In genomic region chrX:103849558-103849957, GRCh38 we compare ENCODE assay signal across 10 cellular contexts.
"Had no signal": no experiment of that assay in that cellular context is flagged by ENCODE, and none has a peak within 500 bp of the region (broad histone marks: within the 10 kb centered on the region; RNA-seq: fewer than 3 reads in every experiment).

No MANE protein-coding gene starts in this region.

- H2AFZ ChIP-seq: GM23248 had no signal

- H3K36me3 ChIP-seq: HAP-1 had no signal

- H3K4me1 ChIP-seq: HAP-1 had no signal

- H3K4me3 Mint-ChIP-seq: HFFc6, IgD-negative memory B cell had no signal

- ATAC-seq: HCT116 had no signal

- DNase-seq: GM23248, GOT3, H7, HFFc6, Kasumi-1, KG1 had no signal

- H3K27ac ChIP-seq: GM23248, HL-60 had no signal

- H3K4me3 ChIP-seq: GM23248, HAP-1 had no signal

- H3K9me3 ChIP-seq: HAP-1 had no signal

- H3K9me3 Mint-ChIP-seq: HFFc6, IgD-negative memory B cell had no signal

- H3K36me3 Mint-ChIP-seq: IgD-negative memory B cell had no signal

- H3K9ac ChIP-seq: GM23248 had no signal

- H3K27ac Mint-ChIP-seq: HFFc6, IgD-negative memory B cell had no signal
